In genomic region chr6:136579800-136580199, GRCh38 we compare ENCODE assay signal across 18 cellular contexts. TPM values are rescaled to one million over a fixed set of nuclear protein-coding genes. Genes with fewer than 3 reads are reported as not detected.
A peak's percentile ranks its signal among the peaks of the same experiment; 100 is the strongest.
DNase-seq lines count a peak whose midpoint lies in the region; ATAC-seq, FAIRE-seq and TF ChIP-seq lines count a peak whose summit lies in the region.
"Had no signal": no experiment of that assay in that cellular context is flagged by ENCODE, and none has a peak within 500 bp of the region (broad histone marks: within the 10 kb centered on the region; RNA-seq: fewer than 3 reads in every experiment).

No MANE protein-coding gene starts in this region.

- H3K79me2 ChIP-seq in K562 (ENCODE audit: control insufficient read depth, insufficient read depth, low read length): no peaks in the 10 kb centered on the region

- WGBS in K562 (ENCODE audit: insufficient coverage, low coverage, missing lambda C conversion rate): 58% methylated on average over 2 of the region's 2 CpGs
- WGBS in transverse colon (ENCODE audit: low coverage in 1 of 2), 2 donors: 86 to 100% methylated on average over 2 of the region's 2 CpGs

- TF ChIP-seq POLR2A in K562 (conservative IDR thresholded peaks at IDR 0.05): no peak
- no peak for TF ChIP-seq POLR2A in transverse colon (IDR thresholded peaks at IDR 0.05)

- ATAC-seq in K562 (no peak), HG03354 (IDR thresholded peaks at IDR 0.05; ENCODE audit: poor library complexity, severe bottlenecking, unreplicated experiment) (no peak)
- ATAC-seq: Panc1, SK-N-SH treated with all-trans-retinoic acid at 6 μM for 48 hours had no signal

- DNase-seq in AG10803 (ENCODE audit: low read depth) (peak; percentile 46), HCEC 1CT (peak; percentile 59), K562 (ENCODE audit: extremely low read depth in 1 of 4, low spot score in 3 of 4) (no peak), fibroblast of villous mesenchyme (ENCODE audit: low read depth) (peak; percentile 87), transverse colon (no peak), NCI-H1417 treated with DMSO at 0.1 percent for 48 hours (lab: John Stamatoyannopoulos, UW) (no peak)
- DNase-seq: BE2C, EL, H7, HFFc6, NCI-H1092, NCI-H1436 treated with DMSO at 0.1 percent for 48 hours, NCI-H1930, NCI-H510A had no signal

- H3K4me3 ChIP-seq in AG10803 (ENCODE audit: low read length) (no peak overlapping the region), K562 (no peak overlapping the region), fibroblast of villous mesenchyme (ENCODE audit: low read depth, low read length) (no peak overlapping the region), transverse colon (no peak overlapping the region)

- TF ChIP-seq RAD21 in K562 (CRISPR knock-in tag; conservative IDR thresholded peaks at IDR 0.05 in 1 of 2, IDR thresholded peaks at IDR 0.05 in 1 of 2): no peak

- no peaks in the 10 kb centered on the region for H3K9me1 ChIP-seq in K562 (ENCODE audit: control insufficient read depth, insufficient read depth, low read length)

- CTCF ChIA-PET in K562 (lab: Yijun Ruan, JAX; ENCODE audit: low intra/inter-chr PET ratio): no interaction called here

- H3K27me3 ChIP-seq in K562 (ENCODE audit: control insufficient read depth in 2 of 2, insufficient read depth in 2 of 2, low read length in 2 of 2): no peaks in the 10 kb centered on the region
- no peaks in the 10 kb centered on the region for H3K27me3 ChIP-seq in transverse colon
- H3K27me3 ChIP-seq: BE2C had no signal

- peaks cover 43% of the 10 kb centered on the region for H3K36me3 ChIP-seq in K562 (ENCODE audit: control insufficient read depth, insufficient read depth, low read length)
- H3K36me3 ChIP-seq in transverse colon: peaks cover 0 to 14% (median 3%) of the 10 kb centered on the region in 4 donors
- H3K36me3 ChIP-seq: BE2C had no signal

- H3K4me1 ChIP-seq in K562 (replicated peaks in 1 of 2; ENCODE audit: control insufficient read depth in 2 of 2, insufficient read depth in 2 of 2, low read length in 2 of 2) (no peaks in the 10 kb centered on the region), transverse colon (peaks cover 0 to 10% (median 0%) of the 10 kb centered on the region in 4 donors)
- H3K4me1 ChIP-seq: BE2C had no signal

- H3K4me2 ChIP-seq in K562 (ENCODE audit: insufficient read depth, low read length): no peak overlapping the region

- in situ Hi-C loops in K562 (cut with MboI) (no loop called here), transverse colon (cut with MboI; ENCODE audit: low pct_ligation_motif_present in 1 of 4, low pct_unique_long_range_greater_than_20kb in 1 of 4, low sequenced_read_pairs in 3 of 4) (loop anchor here in 1 of 4 donors (10.0 kb wide), 1 partner anchor 65 kb away; no protein-coding TSS in a partner anchor)

- no peak for TF ChIP-seq CTCF in AG10803 (conservative IDR thresholded peaks at IDR 0.05; ENCODE audit: low read length)
- TF ChIP-seq CTCF in K562 (IDR thresholded peaks at IDR 0.05 in 2 of 3, conservative IDR thresholded peaks at IDR 0.05 in 1 of 3; ENCODE audit: insufficient read depth in 2 of 3, low read depth in 1 of 3, low read length in 3 of 3): no peak
- no peak for TF ChIP-seq CTCF in fibroblast of villous mesenchyme (IDR thresholded peaks at IDR 0.05; ENCODE audit: insufficient read depth, low read depth, low read length)
- no peak for TF ChIP-seq CTCF in transverse colon (IDR thresholded peaks at IDR 0.05)

- H3K27ac ChIP-seq in K562 (ENCODE audit: extremely low read depth, low read depth, low read length): no peak overlapping the region
- no peak overlapping the region for H3K27ac ChIP-seq in transverse colon

- no peak overlapping the region for H3K9ac ChIP-seq in K562 (ENCODE audit: insufficient read depth in 1 of 2, low read depth in 2 of 2, low read length in 2 of 2)

- POLR2A ChIA-PET in K562 (lab: Yijun Ruan, JAX): interaction anchor here (0.6 kb wide), 1 partner anchor 222 kb away, joined by 4 read pairs; no protein-coding TSS in a partner anchor

- intact Hi-C loops in K562 (cut with micrococcal nuclease) (loop anchor here (10.0 kb wide), 1 partner anchor 345 kb away; the partner anchor contains the start of gene SLC35D3), transverse colon (cut with DNase I; ENCODE audit: low total_unique reads) (no loop called here)

- no TSS peak for BruUV-seq in K562 (replicated peaks; lab: Mats Ljungman, UMichigan)

- no peak for TF ChIP-seq EP300 in K562 (IDR thresholded peaks at IDR 0.05; ENCODE audit: low read length)
- TF ChIP-seq EP300 in transverse colon (IDR thresholded peaks at IDR 0.05; ENCODE audit: low read depth): no peak

- no peak overlapping the region for H2AFZ ChIP-seq in K562 (ENCODE audit: low read depth, low read length)

- FAIRE-seq in K562 (lab: Jason Lieb, UNC): no peak
- FAIRE-seq: A204.1 had no signal

- H4K20me1 ChIP-seq in K562 (replicated peaks; ENCODE audit: control insufficient read depth, insufficient read depth, low read length): no peaks in the 10 kb centered on the region

- H3K9me3 ChIP-seq in K562 (replicated peaks; ENCODE audit: control insufficient read depth, insufficient read depth, low read depth, low read length) (no peaks in the 10 kb centered on the region), transverse colon (no peaks in the 10 kb centered on the region)
- H3K9me3 ChIP-seq: BE2C had no signal

TF ChIP-seq in K562, 482 proteins besides CTCF, POLR2A, EP300 and RAD21:
- TF ChIP-seq ZC3H11A (IDR thresholded peaks at IDR 0.05; ENCODE audit: low read depth, low read length): no peak
- TF ChIP-seq CEBPG (CRISPR knock-in tag; IDR thresholded peaks at IDR 0.05): no peak
- TF ChIP-seq CEBPG (tag; conservative IDR thresholded peaks at IDR 0.05 in 1 of 2, IDR thresholded peaks at IDR 0.05 in 1 of 2): peak; percentile 37 to 54; a peak in 3 of 4 replicates
TF ChIP-seq in K562: peak in this region for 1.

RNA-seq across cellular contexts. Expression of gene MAP7, which starts 29.6 kb away (rescaled TPM):
- 0.67 and 1.5 TPM in 2 replicates for total RNA-seq in K562 (2011; cell fraction: chromatin; rRNA removed; ENCODE audit: low replicate concordance)
- total RNA-seq in K562 (2011; cell fraction: nucleolus; rRNA removed): 0.50 and 0.53 TPM in 2 replicates
- 0.88 and 0.99 TPM in 2 replicates for total RNA-seq in K562 (2011; cell fraction: nucleoplasm; rRNA removed)
- 6.6 and 7.5 TPM in 2 replicates for total RNA-seq in K562 (2014; rRNA removed)
- total RNA-seq in K562 (2014; rRNA removed; fragmentation: Illumina TruSeq; extraction: Trizol): 3.9 and 4.2 TPM in 2 replicates
- 7.6 and 7.7 TPM in 2 replicates for total RNA-seq in K562 (2015; rRNA removed; fragmentation: Illumina TruSeq; extraction: Trizol)
- total RNA-seq in K562 (2021): 6.1 and 7.4 TPM in 2 replicates
- 1.0 and 1.3 TPM in 2 replicates for polyA plus RNA-seq in K562 (2011; rRNA removed)
- 0.59 and 0.78 TPM in 2 replicates for polyA plus RNA-seq in K562 (2011; cell fraction: cytosol; rRNA removed)
- 0.93 and 1.6 TPM in 2 replicates for polyA plus RNA-seq in K562 (2011; cell fraction: nucleus; rRNA removed)
- 9.3 and 9.7 TPM in 2 replicates for polyA plus RNA-seq in K562 (2012)
- 6.7 and 6.9 TPM in 2 replicates for polyA plus RNA-seq in K562 (2014; fragmentation: Illumina TruSeq; extraction: Trizol)
- 1 to 10 TPM in 1 of 2 experiments, under 1 TPM in 1; 0.76 to 1.1 TPM for polyA plus RNA-seq in K562 (2014; fragmentation: Nextera tagmentation; extraction: Ambion mirVana)
- 3.9 and 4.4 TPM in 2 replicates for polyA plus RNA-seq in K562 (2014; rRNA removed)
- 0.78 and 1.2 TPM in 2 replicates for polyA minus RNA-seq in K562 (2011; rRNA and poly(A)+ RNA removed)
- 1.5 and 1.6 TPM in 2 replicates for polyA minus RNA-seq in K562 (2011; cell fraction: cytosol; rRNA and poly(A)+ RNA removed)
- polyA minus RNA-seq in K562 (2011; cell fraction: nucleus; rRNA and poly(A)+ RNA removed): 0.67 TPM in 2 replicates
- total RNA-seq in fibroblast of villous mesenchyme: 0.64 and 1.3 TPM in 2 replicates
- total RNA-seq in transverse colon: 10 to 100 TPM; 40.6 to 61.3 (median 46.6) TPM

Comparison
In these comparisons a context has a peak if more than half of its experiments do, and no peak if none do; other contexts are left out.
1. DNase-seq: peak in AG10803 (single experiment), HCEC 1CT (single experiment) and fibroblast of villous mesenchyme (single experiment); none in K562 (0 of 4), transverse colon (single experiment) and NCI-H1417 treated with DMSO at 0.1 percent for 48 hours (single experiment).
2. RNA of gene MAP7, which starts 29.6 kb away (total RNA-seq): 40.6 to 61.3 TPM in transverse colon; 0.50 to 7.7 TPM in K562 and 0.64 to 1.3 TPM in fibroblast of villous mesenchyme; every median in the first group is over 4 times any median in the second.